In the genomic region with DNA sequence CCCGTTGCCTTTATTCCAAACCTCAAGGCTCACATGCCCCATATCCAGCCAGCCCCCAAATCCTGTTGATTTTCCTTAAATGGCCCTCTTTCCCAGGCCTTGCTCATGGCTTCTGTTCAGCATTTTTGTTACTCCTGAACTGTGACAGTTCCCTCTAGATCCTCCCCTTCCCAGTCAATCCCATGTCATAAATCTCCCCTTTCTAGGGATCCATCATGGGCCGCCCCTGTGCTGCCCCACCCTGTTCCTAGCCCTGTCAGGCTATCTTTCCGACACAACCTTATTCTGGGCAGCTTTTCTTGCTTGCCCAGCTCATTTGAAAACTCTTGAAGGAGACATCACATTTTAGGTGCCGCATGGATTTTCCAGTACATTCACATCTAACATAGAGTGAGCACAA, we compare ENCODE assay signal across 31 cellular contexts.
"Had no signal": no experiment of that assay in that cellular context is flagged by ENCODE, and none has a peak within 500 bp of the region (broad histone marks: within the 10 kb centered on the region; RNA-seq: fewer than 3 reads in every experiment).

No MANE protein-coding gene starts in this region.

- DNase-seq: activated CD4-positive, alpha-beta T cell treated with anti-CD3 and anti-CD28 coated beads for 4 hours; activated CD4-positive, alpha-beta T cell treated with anti-CD3 and anti-CD28 coated beads, Interleukin-2, amount 50 U/mL, for 4 hours; activated CD4-positive, CD25-positive, alpha-beta regulatory T cell treated with anti-CD3 and anti-CD28 coated beads, Interleukin-2, amount 50 U/mL, for 72 hours; activated CD8-positive, alpha-beta T cell treated with anti-CD3 and anti-CD28 coated beads for 36 hours; activated effector memory CD4-positive, alpha-beta T cell treated with anti-CD3 and anti-CD28 coated beads, Interleukin-2, amount 50 U/mL, for 16 hours; activated naive CD4-positive, alpha-beta T cell; activated naive CD4-positive, alpha-beta T cell treated with anti-CD3 and anti-CD28 coated beads, Interleukin-2, amount 50 U/mL, for 16 hours; activated naive CD8-positive, alpha-beta T cell treated with anti-CD3 and anti-CD28 coated beads for 36 hours; activated T-cell treated with anti-CD3 and anti-CD28 coated beads, Interleukin-2, amount 50 U/mL, for 1 hour; activated T-cell treated with anti-CD3 and anti-CD28 coated beads, Interleukin-2, amount 50 U/mL, for 72 hours; amniotic stem cell; colonic mucosa; MG63; NCI-H1048; NCI-H1105 treated with DMSO at 0.1 percent for 48 hours; NCI-H1436; NCI-H1694; NCI-H1930; NCI-H2081 treated with DMSO at 0.1 percent for 48 hours; NCI-H345; NCI-H524 treated with DMSO at 0.1 percent for 48 hours; PC-9; Right ventricle myocardium superior; SW 1271; T-helper 1 cell; T-helper 2 cell; T-helper 9 cell had no signal

- H3K27ac Mint-ChIP-seq: activated CD8-positive, alpha-beta T cell treated with anti-CD3 and anti-CD28 coated beads for 36 hours; activated naive CD8-positive, alpha-beta T cell treated with anti-CD3 and anti-CD28 coated beads for 36 hours; activated T-cell treated with anti-CD3 and anti-CD28 coated beads, Interleukin-2, amount 50 U/mL, for 72 hours; activated T-helper 17 cell treated with anti-CD3 and anti-CD28 coated beads, Interleukin-2, amount 50 U/mL, for 72 hours had no signal

- H3K27ac ChIP-seq: ascending aorta, cardiac muscle cell, colonic mucosa, PC-9 had no signal

- ATAC-seq: activated CD8-positive, alpha-beta T cell treated with anti-CD3 and anti-CD28 coated beads for 36 hours; activated T-cell treated with anti-CD3 and anti-CD28 coated beads, Interleukin-2, amount 50 U/mL, for 72 hours; activated T-helper 17 cell treated with anti-CD3 and anti-CD28 coated beads, Interleukin-2, amount 50 U/mL, for 72 hours had no signal

- H3K9me3 Mint-ChIP-seq: activated CD8-positive, alpha-beta T cell treated with anti-CD3 and anti-CD28 coated beads for 36 hours; activated naive CD8-positive, alpha-beta T cell treated with anti-CD3 and anti-CD28 coated beads for 36 hours; activated T-cell treated with anti-CD3 and anti-CD28 coated beads, Interleukin-2, amount 50 U/mL, for 72 hours; activated T-helper 17 cell treated with anti-CD3 and anti-CD28 coated beads, Interleukin-2, amount 50 U/mL, for 72 hours; central memory CD8-positive, alpha-beta T cell had no signal

- H3K4me3 Mint-ChIP-seq: activated CD8-positive, alpha-beta T cell treated with anti-CD3 and anti-CD28 coated beads for 36 hours; activated naive CD8-positive, alpha-beta T cell treated with anti-CD3 and anti-CD28 coated beads for 36 hours; activated T-cell treated with anti-CD3 and anti-CD28 coated beads, Interleukin-2, amount 50 U/mL, for 72 hours; activated T-helper 17 cell treated with anti-CD3 and anti-CD28 coated beads, Interleukin-2, amount 50 U/mL, for 72 hours; central memory CD8-positive, alpha-beta T cell had no signal

- H3K4me1 Mint-ChIP-seq: central memory CD8-positive, alpha-beta T cell had no signal

- H3K9me3 ChIP-seq: ascending aorta, colonic mucosa, MG63 had no signal

- H3K4me2 ChIP-seq: PC-9 had no signal

- H3K4me3 ChIP-seq: ascending aorta, cardiac muscle cell, colonic mucosa, MG63, PC-9 had no signal

- H3K4me1 ChIP-seq: ascending aorta, colonic mucosa had no signal

- H3K27me3 ChIP-seq: ascending aorta, colonic mucosa, MG63 had no signal

- H3K36me3 ChIP-seq: ascending aorta, cardiac muscle cell, colonic mucosa, MG63 had no signal

- H2AFZ ChIP-seq: PC-9 had no signal

- H3K36me3 Mint-ChIP-seq: activated naive CD8-positive, alpha-beta T cell treated with anti-CD3 and anti-CD28 coated beads for 36 hours had no signal
